Comparison of ENCODE assay signal across 9 cellular contexts in genomic region chr1:172390620-172391491, GRCh38. TPM values are rescaled to one million over a fixed set of nuclear protein-coding genes. Genes with fewer than 3 reads are reported as not detected.
DNase-seq lines count a peak whose midpoint lies in the region; ATAC-seq and TF ChIP-seq lines count a peak whose summit lies in the region.
"Had no signal": no experiment of that assay in that cellular context is flagged by ENCODE, and none has a peak within 500 bp of the region (broad histone marks: within the 10 kb centered on the region; RNA-seq: fewer than 3 reads in every experiment).

No MANE protein-coding gene starts in this region.

- no peaks in the 10 kb centered on the region for H3K9me2 ChIP-seq in DOHH2 (replicated peaks; ENCODE audit: control insufficient read depth, low read length)

- H3K36me3 ChIP-seq in DOHH2 (ENCODE audit: control insufficient read depth, low read length) = no peaks in the 10 kb centered on the region
- no peaks in the 10 kb centered on the region for H3K36me3 ChIP-seq in KMS-11 (ENCODE audit: insufficient read depth)
- no peaks in the 10 kb centered on the region for H3K36me3 ChIP-seq in heart right ventricle
- H3K36me3 ChIP-seq in suprapubic skin = no peaks in the 10 kb centered on the region
- H3K36me3 ChIP-seq: cardiac muscle cell had no signal

- H4K20me1 ChIP-seq in DOHH2 (ENCODE audit: control insufficient read depth, insufficient read depth, low read depth, low read length) = no peaks in the 10 kb centered on the region
- no peaks in the 10 kb centered on the region for H4K20me1 ChIP-seq in KMS-11 (ENCODE audit: insufficient read depth)

- peak; percentile 68 for ATAC-seq in GM21381 (IDR thresholded peaks at IDR 0.05; ENCODE audit: unreplicated experiment)
- peak in 5 of 8 donors; percentile 12 to 31 (median 19) for ATAC-seq in heart right ventricle

- H3K27ac ChIP-seq in DOHH2 (ENCODE audit: low read depth, low read length) (no peak overlapping the region), KMS-11 (no peak overlapping the region), heart right ventricle (peak overlapping the region in 8 of 10 donors; percentile 10 to 79 (median 45)), suprapubic skin (peak overlapping the region; percentile 83)
- H3K27ac ChIP-seq: cardiac muscle cell had no signal

- DNase-seq in heart right ventricle (peak in 1 of 2 donors; percentile 26), suprapubic skin (ENCODE audit: low spot score in 2 of 2) (no peak), MV-4-11 (lab: John Stamatoyannopoulos, UW) (no peak), GDM1 (lab: John Stamatoyannopoulos, UW) (no peak), NCI-H2029 treated with DMSO at 0.1 percent for 48 hours (lab: John Stamatoyannopoulos, UW) (no peak)

- no peak for TF ChIP-seq POLR2A in suprapubic skin (IDR thresholded peaks at IDR 0.05)

- H3K27me3 ChIP-seq in DOHH2 (ENCODE audit: control insufficient read depth, low read length) (no peaks in the 10 kb centered on the region), KMS-11 (ENCODE audit: insufficient read depth, low read depth) (peaks cover 5% of the 10 kb centered on the region; the same call in 1 of the 2 replicates), heart right ventricle (no peaks in the 10 kb centered on the region), suprapubic skin (no peaks in the 10 kb centered on the region)
- H3K27me3 ChIP-seq: cardiac muscle cell had no signal

- H3K9me3 ChIP-seq in DOHH2 (ENCODE audit: control insufficient read depth, insufficient read depth, low read length) = no peaks in the 10 kb centered on the region
- no peaks in the 10 kb centered on the region for H3K9me3 ChIP-seq in heart right ventricle
- no peaks in the 10 kb centered on the region for H3K9me3 ChIP-seq in suprapubic skin

- TF ChIP-seq CTCF in DOHH2 (IDR thresholded peaks at IDR 0.05; ENCODE audit: low read depth, low read length, poor library complexity, severe bottlenecking) (no peak), KMS-11 (conservative IDR thresholded peaks at IDR 0.05; ENCODE audit: low read depth, low read length) (no peak), heart right ventricle (IDR thresholded peaks at IDR 0.05) (no peak), suprapubic skin (IDR thresholded peaks at IDR 0.05) (no peak)

- TF ChIP-seq EP300 in suprapubic skin (IDR thresholded peaks at IDR 0.05) = no peak

- H3K9ac ChIP-seq in KMS-11 = no peak overlapping the region

- no peak overlapping the region for H2AFZ ChIP-seq in KMS-11 (ENCODE audit: low read depth)

- H3K4me2 ChIP-seq in DOHH2 (ENCODE audit: low read length) (peak overlapping the region; percentile 43), KMS-11 (peak overlapping the region; percentile 32)

- 57 to 73% methylated on average over 9 of the region's 9 CpGs for WGBS in heart right ventricle, 2 donors
- WGBS in suprapubic skin = 13% methylated on average over 9 of the region's 9 CpGs

- H3K4me1 ChIP-seq in DOHH2 (ENCODE audit: control insufficient read depth, low read length) = peaks cover 40% of the 10 kb centered on the region
- H3K4me1 ChIP-seq in KMS-11 (ENCODE audit: low read depth, poor library complexity, severe bottlenecking) = peaks cover 36% of the 10 kb centered on the region
- H3K4me1 ChIP-seq in heart right ventricle = peaks cover 4 to 55% (median 32%) of the 10 kb centered on the region in 9 donors
- peaks cover 39% of the 10 kb centered on the region for H3K4me1 ChIP-seq in suprapubic skin

- peak overlapping the region; percentile 23 for H3K4me3 ChIP-seq in DOHH2 (ENCODE audit: low read length)
- no peak overlapping the region for H3K4me3 ChIP-seq in KMS-11 (IDR thresholded peaks at IDR 0.05; ENCODE audit: insufficient read depth, low read depth, low read length)
- H3K4me3 ChIP-seq in heart right ventricle = no peak overlapping the region
- peak overlapping the region; percentile 31 for H3K4me3 ChIP-seq in suprapubic skin
- H3K4me3 ChIP-seq: cardiac muscle cell had no signal

- no peaks in the 10 kb centered on the region for H3F3A ChIP-seq in DOHH2 (ENCODE audit: control insufficient read depth, insufficient read depth)

- intact Hi-C loops in heart right ventricle (cut with DNase I) = loop anchor here in 4 of 10 donors (10.0 kb wide), 3 partner anchors 46 to 246 kb away; no protein-coding TSS in a partner anchor

- no peaks in the 10 kb centered on the region for H3K79me2 ChIP-seq in DOHH2 (ENCODE audit: control insufficient read depth, low read length)
- no peaks in the 10 kb centered on the region for H3K79me2 ChIP-seq in KMS-11 (ENCODE audit: insufficient read depth, low read depth)

RNA-seq across cellular contexts. Expression of gene C1orf105, which starts 29.6 kb away (rescaled TPM):
- total RNA-seq in heart right ventricle = 10 to 100 TPM in 4 of 10 donors, 1 to 10 TPM in 6; 4.5 to 52.7 (median 8.6) TPM
- polyA plus RNA-seq in heart right ventricle = 10 to 100 TPM in 1 of 2 donors, 1 to 10 TPM in 1; 1.1 to 19.5 TPM
- 1 to 10 TPM in 2 of 4 donors, under 1 TPM in 1, not detected in 1; 0.89 to 1.5 (median 1.5) TPM for total RNA-seq in suprapubic skin

RNA-seq across cellular contexts. Expression of gene PIGC, which starts 53.0 kb away (rescaled TPM):
- total RNA-seq in heart right ventricle (10 to 100 TPM in 8 of 10 donors, 1 to 10 TPM in 2; 9.3 to 14.5 (median 13.0) TPM), suprapubic skin (10 to 100 TPM; 16.8 to 51.8 (median 34.1) TPM)
- 10 to 100 TPM; 17.1 to 21.2 TPM for polyA plus RNA-seq in heart right ventricle

Comparison
In these comparisons a context has a peak if more than half of its experiments do, and no peak if none do; other contexts are left out.
1. H3K27ac ChIP-seq: peak in heart right ventricle (8 of 10) and suprapubic skin (single experiment); none in DOHH2 (single experiment) and KMS-11 (single experiment).
2. H3K4me3 ChIP-seq: peak in DOHH2 (single experiment) and suprapubic skin (single experiment); none in KMS-11 (single experiment) and heart right ventricle (0 of 10).